Comparison of ENCODE assay signal across 9 cellular contexts in the genomic region with DNA sequence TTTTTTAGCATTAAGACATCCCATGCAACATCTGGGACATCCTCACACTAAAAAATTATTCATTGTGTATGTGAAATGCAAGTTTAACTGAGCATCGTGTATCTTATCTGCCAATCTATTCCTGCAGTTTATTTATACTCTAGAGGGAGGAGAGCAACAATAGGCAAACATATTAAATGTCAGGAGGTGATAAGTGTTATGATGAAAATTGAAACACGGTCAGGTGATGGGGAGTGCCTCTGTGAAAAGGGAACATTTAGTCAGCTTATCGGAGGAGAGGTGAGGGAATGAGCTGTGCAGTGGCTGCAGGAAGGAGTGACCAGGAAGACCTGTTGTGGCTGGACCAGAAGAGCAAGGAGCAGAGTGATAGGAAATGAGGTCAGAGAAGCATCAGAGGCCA. TPM values are rescaled to one million over a fixed set of nuclear protein-coding genes. Genes with fewer than 3 reads are reported as not detected.
DNase-seq lines count a peak whose midpoint lies in the region; ATAC-seq and TF ChIP-seq lines count a peak whose summit lies in the region.
"Had no signal": no experiment of that assay in that cellular context is flagged by ENCODE, and none has a peak within 500 bp of the region (broad histone marks: within the 10 kb centered on the region; RNA-seq: fewer than 3 reads in every experiment).

No MANE protein-coding gene starts in this region.

- TF ChIP-seq CTCF in Peyer's patch (IDR thresholded peaks at IDR 0.05) (no peak), retinal pigment epithelial cell (conservative IDR thresholded peaks at IDR 0.05; ENCODE audit: low read depth, low read length) (no peak), GM10248 (IDR thresholded peaks at IDR 0.05; ENCODE audit: control extremely low read depth, extremely low read depth, low read depth, missing control alignments) (no peak)

- H3K9me3 ChIP-seq in Peyer's patch, result no peaks in the 10 kb centered on the region

- H3K4me3 ChIP-seq in Peyer's patch, result peak overlapping the region in 3 of 4 donors; percentile 92 to 99 (median 95)
- peak overlapping the region; percentile 83 for H3K4me3 ChIP-seq in retinal pigment epithelial cell (ENCODE audit: low read length)

- POLR2A ChIA-PET in GM10248 (lab: Yijun Ruan, JAX), result interaction anchor here (0.6 kb wide), 1 partner anchor 48 kb away, joined by 8 read pairs; a partner anchor contains a TSS

- CTCF ChIA-PET in GM10248 (lab: Yijun Ruan, JAX), result interaction anchor here (1.0 to 2.9 kb wide), 3 partner anchors 9 to 273 kb away, joined by 3 to 7 read pairs (median 3); a partner anchor contains a TSS

- no peak for TF ChIP-seq POLR2A in Peyer's patch (IDR thresholded peaks at IDR 0.05)

- peak; percentile 74 for ATAC-seq in esophagus mucosa

- peaks cover 0 to 10% (median 0%) of the 10 kb centered on the region in 3 donors for H3K36me3 ChIP-seq in Peyer's patch

- no peaks in the 10 kb centered on the region for H3K27me3 ChIP-seq in Peyer's patch

- peak overlapping the region; percentile 84 to 96 (median 88) for H3K27ac ChIP-seq in Peyer's patch

- H3K4me1 ChIP-seq in Peyer's patch, result peaks cover 9 to 26% (median 18%) of the 10 kb centered on the region in 4 donors

- DNase-seq in NCI-H2227 treated with DMSO at 0.1 percent for 48 hours (lab: John Stamatoyannopoulos, UW) (peak; percentile 38), NCI-H2227 (lab: John Stamatoyannopoulos, UW; ENCODE audit: unreplicated experiment) (no peak), Peyer's patch (peak in 1 of 3 donors; percentile 62), retinal pigment epithelial cell (ENCODE audit: low read depth) (no peak), GM10248 (ENCODE audit: extremely low spot score) (no peak), NCI-H1930 (lab: John Stamatoyannopoulos, UW) (no peak)
- DNase-seq in activated CD8-positive, alpha-beta memory T cell treated with anti-CD3 and anti-CD28 coated beads, Interleukin-2, amount 50 U/mL, for 4 hours, result no peak

RNA-seq across cellular contexts. Expression of a gene that starts 0.8 kb away (rescaled TPM):
- total RNA-seq in Peyer's patch (100 to 1,000 TPM in 1 of 4 donors, 10 to 100 TPM in 3; 86.6 to 153 (median 96.9) TPM), esophagus mucosa (63.6 TPM)

RNA-seq across cellular contexts. Expression of a gene that starts 48.0 kb away (rescaled TPM):
- total RNA-seq in Peyer's patch (not detected), esophagus mucosa (not detected)
- total RNA-seq: subcutaneous adipose tissue had no signal

RNA-seq across cellular contexts. Expression of a gene that starts 51.5 kb away (rescaled TPM):
- total RNA-seq in Peyer's patch, result 10 to 100 TPM; 14.0 to 46.8 (median 34.8) TPM
- 24.2 TPM for total RNA-seq in esophagus mucosa
